ENCODE assay signal across 18 cellular contexts in the genomic region with DNA sequence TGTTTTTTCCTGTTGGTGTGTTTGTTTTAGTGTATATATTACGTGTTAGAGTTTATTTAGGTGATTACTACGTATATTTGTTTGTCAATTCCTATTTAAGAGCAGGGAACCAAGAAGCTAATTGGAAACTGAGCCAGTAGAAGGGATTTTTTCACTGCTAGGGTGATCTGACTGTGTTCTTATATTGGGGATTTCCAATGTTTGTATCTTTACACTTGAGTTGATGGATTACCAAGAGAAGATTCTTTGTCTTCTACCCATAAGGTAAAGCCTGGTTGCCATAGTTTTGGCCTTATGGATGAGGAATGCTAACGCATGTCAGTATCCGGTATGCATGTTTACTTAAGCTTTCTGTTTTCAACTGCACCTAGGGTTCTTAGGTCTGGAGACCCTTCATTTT.
"Had no signal": no experiment of that assay in that cellular context is flagged by ENCODE, and none has a peak within 500 bp of the region (broad histone marks: within the 10 kb centered on the region; RNA-seq: fewer than 3 reads in every experiment).

No MANE protein-coding gene starts in this region.

- ATAC-seq: activated CD4-positive, alpha-beta T cell treated with anti-CD3 and anti-CD28 coated beads for 36 hours; activated naive CD8-positive, alpha-beta T cell treated with anti-CD3 and anti-CD28 coated beads, Interleukin-2, amount 50 U/mL, for 24 hours; heart right ventricle; left lobe of liver; mucosa of descending colon; natural killer cell had no signal

- H3K27ac ChIP-seq: heart right ventricle, thyroid gland had no signal

- DNase-seq: activated CD4-positive, alpha-beta memory T cell treated with anti-CD3 and anti-CD28 coated beads, Interleukin-2, amount 10 ng/mL, durations not matched to agents 7 days and 5 days; activated CD4-positive, alpha-beta T cell treated with anti-CD3 and anti-CD28 coated beads for 36 hours; activated CD8-positive, alpha-beta memory T cell treated with anti-CD3 and anti-CD28 coated beads, Interleukin-2, amount 50 U/mL, for 4 hours; activated naive CD4-positive, alpha-beta T cell treated with Interleukin-2 at 50 U/mL for 16 hours; activated naive CD8-positive, alpha-beta T cell treated with anti-CD3 and anti-CD28 coated beads, Interleukin-2, amount 50 U/mL, for 24 hours; heart right ventricle; islet precursor cell; mucosa of descending colon; natural killer cell; sigmoid colon; T-helper 9 cell; thyroid gland had no signal

- FAIRE-seq: astrocyte, frontal cortex, urothelium cell line had no signal

- H3K9me3 ChIP-seq: heart right ventricle, mucosa of descending colon, sigmoid colon, thyroid gland had no signal

- H3K4me3 Mint-ChIP-seq: activated CD4-positive, alpha-beta memory T cell treated with anti-CD3 and anti-CD28 coated beads, Interleukin-2, amount 10 ng/mL, durations not matched to agents 7 days and 5 days; activated CD4-positive, alpha-beta T cell treated with anti-CD3 and anti-CD28 coated beads for 36 hours; activated naive CD8-positive, alpha-beta T cell treated with anti-CD3 and anti-CD28 coated beads, Interleukin-2, amount 50 U/mL, for 24 hours; activated T-helper 1 cell treated with anti-CD3 and anti-CD28 coated beads, Interleukin-12 subunit alpha, Interleukin-12 subunit beta, Interleukin-2, Interleukin-4 antibody, amounts not matched to agents 30 ng/mL and 10 ng/mL and 1 ng/mL, durations not matched to agents 14 hours and 24 hours and 36 hours; natural killer cell; stimulated activated naive CD8-positive, alpha-beta T cell treated with anti-CD3 and anti-CD28 coated beads, Interleukin-15, Interleukin-2, amounts not matched to agents 100 ng/mL and 50 ng/mL, for 24 hours had no signal

- H3K36me3 Mint-ChIP-seq: natural killer cell had no signal

- H3K9me3 Mint-ChIP-seq: activated CD4-positive, alpha-beta memory T cell treated with anti-CD3 and anti-CD28 coated beads, Interleukin-2, amount 10 ng/mL, durations not matched to agents 7 days and 5 days; activated naive CD8-positive, alpha-beta T cell treated with anti-CD3 and anti-CD28 coated beads, Interleukin-2, amount 50 U/mL, for 24 hours; activated T-helper 1 cell treated with anti-CD3 and anti-CD28 coated beads, Interleukin-12 subunit alpha, Interleukin-12 subunit beta, Interleukin-2, Interleukin-4 antibody, amounts not matched to agents 30 ng/mL and 10 ng/mL and 1 ng/mL, durations not matched to agents 14 hours and 24 hours and 36 hours; natural killer cell; stimulated activated naive CD8-positive, alpha-beta T cell treated with anti-CD3 and anti-CD28 coated beads, Interleukin-15, Interleukin-2, amounts not matched to agents 100 ng/mL and 50 ng/mL, for 24 hours had no signal

- H3K27ac Mint-ChIP-seq: activated CD4-positive, alpha-beta memory T cell treated with anti-CD3 and anti-CD28 coated beads, Interleukin-2, amount 10 ng/mL, durations not matched to agents 7 days and 5 days; activated CD4-positive, alpha-beta T cell treated with anti-CD3 and anti-CD28 coated beads for 36 hours; activated naive CD8-positive, alpha-beta T cell treated with anti-CD3 and anti-CD28 coated beads, Interleukin-2, amount 50 U/mL, for 24 hours; activated T-helper 1 cell treated with anti-CD3 and anti-CD28 coated beads, Interleukin-12 subunit alpha, Interleukin-12 subunit beta, Interleukin-2, Interleukin-4 antibody, amounts not matched to agents 30 ng/mL and 10 ng/mL and 1 ng/mL, durations not matched to agents 14 hours and 24 hours and 36 hours; natural killer cell; stimulated activated naive CD8-positive, alpha-beta T cell treated with anti-CD3 and anti-CD28 coated beads, Interleukin-15, Interleukin-2, amounts not matched to agents 100 ng/mL and 50 ng/mL, for 24 hours had no signal

- H3K36me3 ChIP-seq: thyroid gland had no signal

- H3K4me3 ChIP-seq: heart right ventricle, mucosa of descending colon, sigmoid colon, thyroid gland had no signal

- H3K27me3 ChIP-seq: heart right ventricle, sigmoid colon, thyroid gland had no signal
